ENCODE assay signal across 14 cellular contexts in genomic region chr6:169251371-169251802, GRCh38. TPM values are rescaled to one million over a fixed set of nuclear protein-coding genes. Genes with fewer than 3 reads are reported as not detected.
DNase-seq lines count a peak whose midpoint lies in the region; ATAC-seq and TF ChIP-seq lines count a peak whose summit lies in the region.
"Had no signal": no experiment of that assay in that cellular context is flagged by ENCODE, and none has a peak within 500 bp of the region (broad histone marks: within the 10 kb centered on the region; RNA-seq: fewer than 3 reads in every experiment).

No MANE protein-coding gene starts in this region.

- ATAC-seq in Right ventricle myocardium superior (ENCODE audit: poor library complexity) = peak; percentile 43
- ATAC-seq in body of pancreas = no peak
- ATAC-seq in GM19328 (IDR thresholded peaks at IDR 0.05; ENCODE audit: unreplicated experiment) = no peak
- no peak for ATAC-seq in GM18868 (IDR thresholded peaks at IDR 0.05; ENCODE audit: unreplicated experiment)
- ATAC-seq: left lobe of liver had no signal

- no peaks in the 10 kb centered on the region for H3K9me3 ChIP-seq in body of pancreas

- WGBS in body of pancreas, 2 donors = 53 to 60% methylated on average over 6 of the region's 6 CpGs

- no peaks in the 10 kb centered on the region for H3K9me3 Mint-ChIP-seq in osteocyte (ENCODE audit: unreplicated experiment)

- H3K4me1 Mint-ChIP-seq in osteocyte (ENCODE audit: unreplicated experiment) = peaks cover 59% of the 10 kb centered on the region
- H3K4me1 Mint-ChIP-seq: activated CD4-positive, alpha-beta memory T cell treated with anti-CD3 and anti-CD28 coated beads, Interleukin-2, amount 10 ng/mL, durations not matched to agents 7 days and 5 days had no signal

- TF ChIP-seq CTCF in osteocyte (IDR thresholded peaks at IDR 0.05) (no peak), body of pancreas (IDR thresholded peaks at IDR 0.05) (no peak)

- H3K27ac ChIP-seq in body of pancreas = no peak overlapping the region

- H3K4me3 ChIP-seq in body of pancreas = no peak overlapping the region

- peaks cover 5% of the 10 kb centered on the region for H3K4me1 ChIP-seq in body of pancreas

- no peak for TF ChIP-seq POLR2A in body of pancreas (IDR thresholded peaks at IDR 0.05)

- peaks cover 53% of the 10 kb centered on the region for H3K36me3 Mint-ChIP-seq in osteocyte (ENCODE audit: unreplicated experiment)
- H3K36me3 Mint-ChIP-seq: activated naive CD4-positive, alpha-beta T cell treated with anti-CD3 and anti-CD28 coated beads, Interleukin-2, amount 50 U/mL, for 72 hours had no signal

- H3K27me3 Mint-ChIP-seq in osteocyte (ENCODE audit: unreplicated experiment) = peaks cover 7% of the 10 kb centered on the region

- no peak for DNase-seq in Right ventricle myocardium superior
- no peak for DNase-seq in cardiac septum (ENCODE audit: low spot score)
- peak; percentile 80 for DNase-seq in globus pallidus (ENCODE audit: low spot score)
- peak; percentile 51 for DNase-seq in osteocyte (ENCODE audit: extremely low spot score, unreplicated experiment)
- no peak for DNase-seq in body of pancreas
- no peak for DNase-seq in NCI-H2081 (lab: John Stamatoyannopoulos, UW)
- DNase-seq: activated CD4-positive, alpha-beta memory T cell treated with anti-CD3 and anti-CD28 coated beads, Interleukin-2, amount 10 ng/mL, durations not matched to agents 7 days and 5 days; DND-41; NCI-H774; SW 1271 had no signal

- peaks cover 0 to 11% of the 10 kb centered on the region in 2 donors for H3K27me3 ChIP-seq in body of pancreas

- peak overlapping the region; percentile 81 for H3K27ac Mint-ChIP-seq in osteocyte (ENCODE audit: unreplicated experiment)
- H3K27ac Mint-ChIP-seq: activated CD4-positive, alpha-beta memory T cell treated with anti-CD3 and anti-CD28 coated beads, Interleukin-2, amount 10 ng/mL, durations not matched to agents 7 days and 5 days; activated naive CD4-positive, alpha-beta T cell treated with anti-CD3 and anti-CD28 coated beads, Interleukin-2, amount 50 U/mL, for 72 hours had no signal

- intact Hi-C loops in Right ventricle myocardium superior (cut with DNase I) = no loop called here
- intact Hi-C loops in cardiac septum (cut with DNase I) = no loop called here
- intact Hi-C loops in body of pancreas (cut with DNase I) = no loop called here

- H3K36me3 ChIP-seq in body of pancreas (replicated peaks in 1 of 2; ENCODE audit: insufficient read depth in 1 of 2, low read depth in 2 of 2) = no peaks in the 10 kb centered on the region

- H3K4me3 Mint-ChIP-seq in osteocyte (ENCODE audit: unreplicated experiment) = peak overlapping the region; percentile 88
- H3K4me3 Mint-ChIP-seq: activated CD4-positive, alpha-beta memory T cell treated with anti-CD3 and anti-CD28 coated beads, Interleukin-2, amount 10 ng/mL, durations not matched to agents 7 days and 5 days had no signal

RNA-seq across cellular contexts. Expression of gene THBS2, which starts 2.3 kb away (rescaled TPM):
- total RNA-seq in Right ventricle myocardium superior (8.6 TPM), cardiac septum (28.8 TPM), osteocyte (650 and 687 TPM in 2 replicates), body of pancreas (1 to 10 TPM; 8.9 to 9.6 TPM)
- total RNA-seq: activated CD4-positive, alpha-beta memory T cell treated with anti-CD3 and anti-CD28 coated beads, Interleukin-2, amount 10 ng/mL, durations not matched to agents 7 days and 5 days; activated naive CD4-positive, alpha-beta T cell treated with anti-CD3 and anti-CD28 coated beads, Interleukin-2, amount 50 U/mL, for 72 hours had no signal

Comparison
In these comparisons a context has a peak if more than half of its experiments do, and no peak if none do; other contexts are left out.
1. DNase-seq: peak in globus pallidus (single experiment) and osteocyte (single experiment); none in Right ventricle myocardium superior (single experiment), cardiac septum (single experiment), body of pancreas (0 of 4) and NCI-H2081 (0 of 2).
2. RNA of gene THBS2, which starts 2.3 kb away (total RNA-seq): 650 to 687 TPM in osteocyte; 28.8 TPM in cardiac septum (single experiment), 8.9 to 9.6 TPM in body of pancreas and 8.6 TPM in Right ventricle myocardium superior (single experiment); every median in the first group is over 10 times any median in the second.